Comparison of ENCODE assay signal across 7 cellular contexts in the genomic region with DNA sequence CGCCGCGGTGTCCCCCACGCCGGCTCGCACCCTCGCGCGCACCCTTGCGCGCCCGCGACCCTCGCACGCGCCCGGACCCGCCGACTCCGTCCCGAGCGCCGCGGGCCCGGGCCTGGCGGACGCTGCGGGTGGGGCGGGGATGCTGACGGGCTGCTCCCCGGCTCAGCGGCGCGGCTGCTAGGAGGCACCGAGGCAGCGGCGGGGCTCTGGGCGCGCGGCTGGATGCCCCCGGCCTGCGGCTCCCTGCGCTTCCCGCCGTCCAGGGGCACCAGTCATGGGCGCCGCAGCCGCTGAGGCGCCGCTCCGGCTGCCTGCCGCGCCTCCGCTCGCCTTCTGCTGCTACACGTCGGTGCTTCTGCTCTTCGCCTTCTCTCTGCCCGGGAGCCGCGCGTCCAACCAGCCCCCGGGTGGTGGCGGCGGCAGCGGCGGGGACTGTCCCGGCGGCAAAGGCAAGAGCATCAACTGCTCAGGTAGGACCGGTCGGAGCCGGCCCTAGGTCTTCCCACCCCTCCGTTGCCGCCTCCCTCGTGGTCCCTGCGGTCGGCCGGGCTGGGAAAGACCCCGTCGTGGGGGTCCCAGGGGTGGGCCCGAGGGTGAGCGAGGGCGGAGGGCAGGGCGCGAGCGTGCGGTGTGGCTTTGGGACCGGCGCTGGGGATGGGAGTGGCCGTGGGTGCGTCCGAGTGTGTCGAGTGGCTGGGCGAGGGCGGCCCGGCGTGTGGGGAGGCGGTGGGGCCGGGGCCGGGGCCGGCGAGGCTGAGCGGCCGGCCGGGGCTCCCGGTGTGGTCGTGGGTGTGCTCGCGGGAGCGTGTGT. TPM values are rescaled to one million over a fixed set of nuclear protein-coding genes. Genes with fewer than 3 reads are reported as not detected.
DNase-seq lines count a peak whose midpoint lies in the region; TF ChIP-seq lines count a peak whose summit lies in the region.

No MANE protein-coding gene starts in this region.

- H3K27ac Mint-ChIP-seq in endodermal cell: peak overlapping the region; percentile 64

- no peaks in the 10 kb centered on the region for H4K20me1 ChIP-seq in MM.1S (ENCODE audit: insufficient read depth, low read length)

- TF ChIP-seq CTCF in GM13976 (IDR thresholded peaks at IDR 0.05; ENCODE audit: borderline replicate concordance, control extremely low read depth, extremely low read depth, insufficient read depth, missing control alignments): no peak
- no peak for TF ChIP-seq CTCF in MM.1S (IDR thresholded peaks at IDR 0.05; ENCODE audit: low read length)
- no peak for TF ChIP-seq CTCF in endodermal cell (conservative IDR thresholded peaks at IDR 0.05)
- no peak for TF ChIP-seq CTCF in tibial nerve (IDR thresholded peaks at IDR 0.05)

- H3K9ac ChIP-seq in MM.1S (ENCODE audit: low read length): peak overlapping the region; percentile 60
- peak overlapping the region; percentile 77 for H3K9ac ChIP-seq in endodermal cell (ENCODE audit: extremely low read depth, low read length, poor library complexity, severe bottlenecking)
- no peak overlapping the region for H3K9ac ChIP-seq in mucosa of rectum (ENCODE audit: low read depth in 1 of 2, low read length in 2 of 2)

- H3K27ac ChIP-seq in MM.1S (ENCODE audit: low read length): no peak overlapping the region
- peak overlapping the region; percentile 92 for H3K27ac ChIP-seq in endodermal cell (ENCODE audit: low read depth, low read length)
- no peak overlapping the region for H3K27ac ChIP-seq in mucosa of rectum (ENCODE audit: low read depth in 2 of 2, low read length in 2 of 2)
- H3K27ac ChIP-seq in tibial nerve: no peak overlapping the region

- peak overlapping the region; percentile 87 for H3K4me3 ChIP-seq in HAP-1
- peak overlapping the region; percentile 99 for H3K4me3 ChIP-seq in MM.1S (ENCODE audit: low read length)
- peak overlapping the region; percentile 98 for H3K4me3 ChIP-seq in endodermal cell (ENCODE audit: low read length)
- peak overlapping the region; percentile 41 to 58 for H3K4me3 ChIP-seq in mucosa of rectum (ENCODE audit: low read length in 2 of 2)
- H3K4me3 ChIP-seq in tibial nerve: peak overlapping the region; percentile 33 to 76 (median 56)

- H3K4me3 Mint-ChIP-seq in endodermal cell: peak overlapping the region; percentile 81

- peak overlapping the region; percentile 82 for H3K4me2 ChIP-seq in MM.1S (ENCODE audit: low read depth, low read length)

- H3K9me3 ChIP-seq in HAP-1: no peaks in the 10 kb centered on the region
- no peaks in the 10 kb centered on the region for H3K9me3 ChIP-seq in MM.1S (replicated peaks; ENCODE audit: insufficient read depth, low read length)
- H3K9me3 ChIP-seq in endodermal cell (ENCODE audit: control insufficient read depth, low read length): no peaks in the 10 kb centered on the region
- no peaks in the 10 kb centered on the region for H3K9me3 ChIP-seq in mucosa of rectum (ENCODE audit: control insufficient read depth in 2 of 2, low read length in 2 of 2)
- no peaks in the 10 kb centered on the region for H3K9me3 ChIP-seq in tibial nerve

- H2AFZ ChIP-seq in MM.1S (ENCODE audit: low read length): peak overlapping the region; percentile 96

- in situ Hi-C loops in GM13976 (cut with MboI; ENCODE audit: low sequenced_read_pairs, unreplicated experiment): no loop called here
- in situ Hi-C loops in HAP-1 (cut with MboI; ENCODE audit: low sequenced_read_pairs): no loop called here

- H3K4me1 ChIP-seq in HAP-1 (peaks cover 9% of the 10 kb centered on the region), MM.1S (ENCODE audit: low read length) (peaks cover 6% of the 10 kb centered on the region; the same call in 1 of the 2 replicates), endodermal cell (ENCODE audit: control insufficient read depth, insufficient read depth, low read length) (no peaks in the 10 kb centered on the region), mucosa of rectum (ENCODE audit: control insufficient read depth in 2 of 2, insufficient read depth in 2 of 2, low read length in 2 of 2) (no peaks in the 10 kb centered on the region), tibial nerve (peaks cover 0 to 17% (median 9%) of the 10 kb centered on the region in 4 donors)

- H3K79me2 ChIP-seq in MM.1S (ENCODE audit: low read length): peaks cover 17% of the 10 kb centered on the region; the same call in 1 of the 2 replicates

- no peak for TF ChIP-seq POLR2A in tibial nerve (IDR thresholded peaks at IDR 0.05)

- H3K4me1 Mint-ChIP-seq in endodermal cell: peaks cover 36% of the 10 kb centered on the region

- H3K27me3 ChIP-seq in HAP-1 (ENCODE audit: low read depth) (no peaks in the 10 kb centered on the region), MM.1S (replicated peaks; ENCODE audit: insufficient read depth, low read length) (no peaks in the 10 kb centered on the region), endodermal cell (ENCODE audit: control insufficient read depth, insufficient read depth, low read length, poor library complexity, severe bottlenecking) (no peaks in the 10 kb centered on the region), mucosa of rectum (ENCODE audit: control insufficient read depth in 2 of 2, insufficient read depth in 2 of 2, low read length in 2 of 2) (peaks cover 5 to 10% of the 10 kb centered on the region in 2 donors), tibial nerve (peaks cover 0 to 15% of the 10 kb centered on the region in 2 donors)

- peaks cover 17% of the 10 kb centered on the region for H3K36me3 Mint-ChIP-seq in endodermal cell (ENCODE audit: low read depth)

- peak; percentile 66 for DNase-seq in GM13976 (ENCODE audit: low spot score)
- DNase-seq in HAP-1 (ENCODE audit: low spot score in 2 of 2): peak; percentile 13 to 64
- peak; percentile 46 for DNase-seq in MM.1S
- peak; percentile 34 to 40 for DNase-seq in activated CD4-positive, alpha-beta T cell treated with anti-CD3 and anti-CD28 coated beads, Interleukin-2, amount 50 U/mL, for 48 hours
- DNase-seq in endodermal cell: peak; percentile 86
- no peak for DNase-seq in tibial nerve (ENCODE audit: low spot score in 2 of 2)

- no peak for TF ChIP-seq EP300 in tibial nerve (IDR thresholded peaks at IDR 0.05)

- H3K27me3 Mint-ChIP-seq in endodermal cell (ENCODE audit: insufficient read depth): no peaks in the 10 kb centered on the region

- H3K9me2 ChIP-seq in MM.1S (replicated peaks; ENCODE audit: insufficient read depth, low read length): no peaks in the 10 kb centered on the region

- H3F3A ChIP-seq in MM.1S (ENCODE audit: insufficient read depth, low read length): no peaks in the 10 kb centered on the region

- WGBS in endodermal cell (ENCODE audit: insufficient coverage in 1 of 2, insufficient read length in 1 of 2), 2 experiments: 0% methylated on average over 34 to 97 of the region's 110 CpGs
- 0 to 2% methylated on average over 34 to 42 of the region's 110 CpGs for WGBS in tibial nerve, 2 donors

- H3K36me3 ChIP-seq in HAP-1 (replicated peaks) (no peaks in the 10 kb centered on the region), MM.1S (replicated peaks; ENCODE audit: insufficient read depth, low read length) (no peaks in the 10 kb centered on the region), endodermal cell (ENCODE audit: control insufficient read depth, insufficient read depth, low read length) (no peaks in the 10 kb centered on the region), mucosa of rectum (ENCODE audit: control insufficient read depth in 2 of 2, insufficient read depth in 2 of 2, low read length in 2 of 2) (no peaks in the 10 kb centered on the region), tibial nerve (no peaks in the 10 kb centered on the region)

- no peaks in the 10 kb centered on the region for H3K9me3 Mint-ChIP-seq in endodermal cell

RNA-seq across cellular contexts. Expression of gene TMEFF1, which starts 0.5 kb away (rescaled TPM):
- total RNA-seq in endodermal cell (100 to 1,000 TPM in 1 of 2 donors, 10 to 100 TPM in 1; 67.5 to 111 TPM), tibial nerve (1 to 10 TPM in 1 of 4 donors, under 1 TPM in 1, not detected in 2; 0.42 to 1.6 TPM)
- polyA plus RNA-seq in endodermal cell (2013, experiment 1 of 2): 72.7 TPM
- polyA plus RNA-seq in endodermal cell (2013, experiment 2 of 2): 62.6 TPM

RNA-seq across cellular contexts. Expression of gene MSANTD3, which starts 46.5 kb away (rescaled TPM):
- total RNA-seq in endodermal cell: 10 to 100 TPM; 29.8 to 32.2 TPM
- polyA plus RNA-seq in endodermal cell (2013, experiment 1 of 2): 41.1 TPM
- polyA plus RNA-seq in endodermal cell (2013, experiment 2 of 2): 43.3 TPM
- total RNA-seq in tibial nerve: 10 to 100 TPM; 10.4 to 25.5 (median 13.6) TPM

Comparison
In these comparisons a context has a peak if more than half of its experiments do, and no peak if none do; other contexts are left out.
1. DNase-seq: peak in GM13976 (single experiment), HAP-1 (2 of 2), MM.1S (single experiment), activated CD4-positive, alpha-beta T cell treated with anti-CD3 and anti-CD28 coated beads, Interleukin-2, amount 50 U/mL, for 48 hours (2 of 2) and endodermal cell (single experiment); none in tibial nerve (0 of 2).
2. H3K9ac ChIP-seq: peak in MM.1S (single experiment) and endodermal cell (single experiment); none in mucosa of rectum (0 of 2).
3. RNA of gene TMEFF1, which starts 0.5 kb away (total RNA-seq): 67.5 to 111 TPM in endodermal cell; 0.42 to 1.6 TPM in tibial nerve; every median in the first group is over 10 times any median in the second.
4. Peak in every context shown above with its lines, with median percentiles within 50 percentile points of each other: H3K4me3 ChIP-seq.